In genomic region chr3:168267179-168267578, GRCh38 we compare ENCODE assay signal across 13 cellular contexts.
DNase-seq lines count a peak whose midpoint lies in the region; ATAC-seq lines count a peak whose summit lies in the region.
"Had no signal": no experiment of that assay in that cellular context is flagged by ENCODE, and none has a peak within 500 bp of the region (broad histone marks: within the 10 kb centered on the region; RNA-seq: fewer than 3 reads in every experiment).

No MANE protein-coding gene starts in this region.

- ATAC-seq in GM18907 (IDR thresholded peaks at IDR 0.05; ENCODE audit: unreplicated experiment) (peak; percentile 45), GM21717 (IDR thresholded peaks at IDR 0.05; ENCODE audit: unreplicated experiment) (peak; percentile 58), HG03196 (IDR thresholded peaks at IDR 0.05; ENCODE audit: unreplicated experiment) (peak; percentile 58), left ventricle myocardium superior (no peak), GM18867 (IDR thresholded peaks at IDR 0.05; ENCODE audit: unreplicated experiment) (no peak)
- ATAC-seq: GM23338 had no signal

- DNase-seq in NCI-H69 (lab: John Stamatoyannopoulos, UW) (peak; percentile 27), NCI-H2196 treated with DMSO at 0.1 percent for 48 hours (lab: John Stamatoyannopoulos, UW; ENCODE audit: unreplicated experiment) (no peak), left ventricle myocardium superior (no peak), mucosa of gallbladder (ENCODE audit: low spot score) (no peak)
- DNase-seq: ACHN; CD4-positive, CD25-positive, alpha-beta regulatory T cell; DMS 273 treated with DMSO at 0.1 percent for 48 hours; H7 had no signal

- intact Hi-C loops in left ventricle myocardium superior (cut with micrococcal nuclease), result no loop called here

Comparison
In these comparisons a context has a peak if more than half of its experiments do, and no peak if none do; other contexts are left out.
1. ATAC-seq: peak in GM18907 (single experiment), GM21717 (single experiment) and HG03196 (single experiment); none in left ventricle myocardium superior (single experiment) and GM18867 (single experiment).